Comparison of ENCODE assay signal across 8 cellular contexts in the genomic region with DNA sequence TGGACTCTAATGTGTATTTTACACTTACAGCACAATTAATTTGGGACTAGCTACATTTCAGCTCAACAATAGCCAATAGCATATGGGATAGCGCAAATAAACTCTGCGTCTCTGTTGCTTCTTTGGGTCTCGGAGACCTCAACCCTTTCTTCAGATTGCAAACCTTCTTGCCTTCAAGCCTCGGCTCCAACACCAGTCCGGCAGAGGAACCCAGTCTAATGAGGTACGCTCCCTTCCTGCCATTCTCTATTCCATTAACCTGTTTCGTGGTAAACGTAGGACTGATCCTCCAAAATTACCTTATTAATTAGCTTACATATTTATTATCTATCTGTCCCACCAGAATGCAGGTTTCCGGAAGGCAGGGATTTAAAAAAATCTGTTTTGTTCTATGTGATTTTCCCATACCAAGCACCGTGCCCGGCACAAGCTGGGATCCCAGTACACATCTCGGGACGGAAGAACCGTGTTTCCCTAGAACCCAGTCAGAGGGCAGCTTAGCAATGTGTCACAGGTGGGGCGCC. TPM values are rescaled to one million over a fixed set of nuclear protein-coding genes. Genes with fewer than 3 reads are reported as not detected.
A peak's percentile ranks its signal among the peaks of the same experiment; 100 is the strongest.
DNase-seq lines count a peak whose midpoint lies in the region; ATAC-seq, FAIRE-seq and TF ChIP-seq lines count a peak whose summit lies in the region.

No MANE protein-coding gene starts in this region.

- H3K4me1 ChIP-seq in K562 (replicated peaks in 1 of 2; ENCODE audit: control insufficient read depth in 2 of 2, insufficient read depth in 2 of 2, low read length in 2 of 2) (peaks cover 21 to 24% of the 10 kb centered on the region in 2 experiments; a peak in 4 of 5 replicates), thyroid gland (peaks cover 6 to 10% of the 10 kb centered on the region in 2 donors)

- peak overlapping the region; percentile 50 for H3K4me3 ChIP-seq in K562
- peak overlapping the region; percentile 39 for H3K4me3 ChIP-seq in lower leg skin (ENCODE audit: low read depth, poor library complexity, severe bottlenecking)
- H3K4me3 ChIP-seq in thyroid gland (replicated peaks in 1 of 3) = peak overlapping the region; percentile 31 to 74 (median 63)

- intact Hi-C loops in K562 (cut with micrococcal nuclease) (loop anchor here (10.0 kb wide), 1 partner anchor 168 kb away; no protein-coding TSS in a partner anchor), lower leg skin (cut with DNase I; ENCODE audit: low total_unique reads) (no loop called here), thyroid gland (cut with DNase I) (no loop called here)

- peak overlapping the region; percentile 89 for H3K4me2 ChIP-seq in K562 (ENCODE audit: insufficient read depth, low read length)

- BruUV-seq in K562 (replicated peaks; lab: Mats Ljungman, UMichigan) = no TSS peak

- no peaks in the 10 kb centered on the region for H3K36me3 Mint-ChIP-seq in activated T-cell treated with anti-CD3 and anti-CD28 coated beads, Interleukin-2, amount 50 U/mL, for 4 hours (ENCODE audit: insufficient read depth)

- DNase-seq in activated T-cell treated with anti-CD3 and anti-CD28 coated beads, Interleukin-2, amount 50 U/mL, for 4 hours = no peak
- DNase-seq in activated T-cell treated with anti-CD3 and anti-CD28 coated beads for 4 hours (no peak), K562 (ENCODE audit: extremely low read depth in 1 of 4, low spot score in 3 of 4) (no peak), lower leg skin (ENCODE audit: low spot score in 2 of 2) (no peak), thyroid gland (no peak), globus pallidus (ENCODE audit: low spot score) (no peak)
- DNase-seq in activated CD8-positive, alpha-beta memory T cell treated with anti-CD3 and anti-CD28 coated beads, Interleukin-2, amount 50 U/mL, for 48 hours = no peak

- no peaks in the 10 kb centered on the region for H3K27me3 ChIP-seq in K562 (ENCODE audit: control insufficient read depth in 2 of 2, insufficient read depth in 2 of 2, low read length in 2 of 2)
- no peaks in the 10 kb centered on the region for H3K27me3 ChIP-seq in thyroid gland

- CTCF ChIA-PET in K562 (lab: Yijun Ruan, JAX; ENCODE audit: low intra/inter-chr PET ratio) = no interaction called here

- 47% methylated on average over 12 of the region's 15 CpGs for WGBS in K562 (ENCODE audit: insufficient coverage, low coverage, missing lambda C conversion rate)
- WGBS in lower leg skin, 2 donors = 23 to 29% methylated on average over 15 of the region's 15 CpGs
- 19 to 23% methylated on average over 14 to 15 of the region's 15 CpGs for WGBS in thyroid gland, 2 donors

- no peak for ATAC-seq in activated T-cell treated with anti-CD3 and anti-CD28 coated beads, Interleukin-2, amount 50 U/mL, for 4 hours
- ATAC-seq in K562 = no peak
- no peak for ATAC-seq in GM21381 (IDR thresholded peaks at IDR 0.05; ENCODE audit: unreplicated experiment)

- TF ChIP-seq RAD21 in K562 (CRISPR knock-in tag; conservative IDR thresholded peaks at IDR 0.05 in 1 of 2, IDR thresholded peaks at IDR 0.05 in 1 of 2) = no peak

- H3K27ac ChIP-seq in K562 (ENCODE audit: extremely low read depth, low read depth, low read length) (no peak overlapping the region), thyroid gland (peak overlapping the region in 2 of 3 donors; percentile 77 to 83)

- peak overlapping the region; percentile 80 for H2AFZ ChIP-seq in K562 (ENCODE audit: low read depth, low read length)

- H3K4me3 Mint-ChIP-seq in activated T-cell treated with anti-CD3 and anti-CD28 coated beads, Interleukin-2, amount 50 U/mL, for 4 hours = peak overlapping the region; percentile 17

- H3K9me3 ChIP-seq in K562 (replicated peaks; ENCODE audit: control insufficient read depth, insufficient read depth, low read depth, low read length) (no peaks in the 10 kb centered on the region), thyroid gland (no peaks in the 10 kb centered on the region)

- no peaks in the 10 kb centered on the region for H4K20me1 ChIP-seq in K562 (replicated peaks; ENCODE audit: control insufficient read depth, insufficient read depth, low read length)

- no peak for FAIRE-seq in K562 (lab: Jason Lieb, UNC)

- TF ChIP-seq CTCF in K562 (IDR thresholded peaks at IDR 0.05 in 2 of 3, conservative IDR thresholded peaks at IDR 0.05 in 1 of 3; ENCODE audit: insufficient read depth in 2 of 3, low read depth in 1 of 3, low read length in 3 of 3) = no peak
- TF ChIP-seq CTCF in lower leg skin (IDR thresholded peaks at IDR 0.05) = no peak
- TF ChIP-seq CTCF in thyroid gland (IDR thresholded peaks at IDR 0.05) = no peak

- POLR2A ChIA-PET in K562 (lab: Yijun Ruan, JAX) = interaction anchor here (0.7 to 1.9 kb wide), 5 partner anchors 11 to 40 kb away, joined by 3 to 9 read pairs (median 5); no protein-coding TSS in a partner anchor

- in situ Hi-C loops in K562 (cut with MboI) = no loop called here

- no peaks in the 10 kb centered on the region for H3K9me3 Mint-ChIP-seq in activated T-cell treated with anti-CD3 and anti-CD28 coated beads, Interleukin-2, amount 50 U/mL, for 4 hours

- H3K79me2 ChIP-seq in K562 (ENCODE audit: control insufficient read depth, insufficient read depth, low read length) = peaks cover 43% of the 10 kb centered on the region

- peaks cover 9% of the 10 kb centered on the region for H3K4me1 Mint-ChIP-seq in activated T-cell treated with anti-CD3 and anti-CD28 coated beads, Interleukin-2, amount 50 U/mL, for 4 hours (ENCODE audit: low read depth)

- no peak for TF ChIP-seq EP300 in K562 (IDR thresholded peaks at IDR 0.05; ENCODE audit: low read length)

- H3K9ac ChIP-seq in K562 (ENCODE audit: insufficient read depth in 1 of 2, low read depth in 2 of 2, low read length in 2 of 2) = peak overlapping the region; percentile 68 to 94; a peak in 3 of 4 replicates

- H3K36me3 ChIP-seq in K562 (ENCODE audit: control insufficient read depth, insufficient read depth, low read length) (peaks cover 22% of the 10 kb centered on the region; the same call in 1 of the 3 replicates), thyroid gland (no peaks in the 10 kb centered on the region)

- no peak for TF ChIP-seq POLR2A in K562 (conservative IDR thresholded peaks at IDR 0.05)
- TF ChIP-seq POLR2A in lower leg skin (IDR thresholded peaks at IDR 0.05) = no peak
- TF ChIP-seq POLR2A in thyroid gland (IDR thresholded peaks at IDR 0.05) = no peak

- H3K27me3 Mint-ChIP-seq in activated T-cell treated with anti-CD3 and anti-CD28 coated beads, Interleukin-2, amount 50 U/mL, for 4 hours (ENCODE audit: low read depth) = peaks cover 56% of the 10 kb centered on the region

- no peaks in the 10 kb centered on the region for H3K9me1 ChIP-seq in K562 (ENCODE audit: control insufficient read depth, insufficient read depth, low read length)

TF ChIP-seq in K562, 482 proteins besides CTCF, POLR2A, EP300 and RAD21 (continues in another document):
- TF ChIP-seq HDAC2 (IDR thresholded peaks at IDR 0.05) (0 out of 2 replicates have a peak, but pooled peaks have one; percentile 46), TRIM28 (IDR thresholded peaks at IDR 0.05) (no peak), KDM1A (IDR thresholded peaks at IDR 0.05) (peak; percentile 83 to 85), ZNF717 (CRISPR knock-in tag; IDR thresholded peaks at IDR 0.05) (no peak), RFX7 (CRISPR knock-in tag; IDR thresholded peaks at IDR 0.05) (no peak)
- TF ChIP-seq, protein P1, sequence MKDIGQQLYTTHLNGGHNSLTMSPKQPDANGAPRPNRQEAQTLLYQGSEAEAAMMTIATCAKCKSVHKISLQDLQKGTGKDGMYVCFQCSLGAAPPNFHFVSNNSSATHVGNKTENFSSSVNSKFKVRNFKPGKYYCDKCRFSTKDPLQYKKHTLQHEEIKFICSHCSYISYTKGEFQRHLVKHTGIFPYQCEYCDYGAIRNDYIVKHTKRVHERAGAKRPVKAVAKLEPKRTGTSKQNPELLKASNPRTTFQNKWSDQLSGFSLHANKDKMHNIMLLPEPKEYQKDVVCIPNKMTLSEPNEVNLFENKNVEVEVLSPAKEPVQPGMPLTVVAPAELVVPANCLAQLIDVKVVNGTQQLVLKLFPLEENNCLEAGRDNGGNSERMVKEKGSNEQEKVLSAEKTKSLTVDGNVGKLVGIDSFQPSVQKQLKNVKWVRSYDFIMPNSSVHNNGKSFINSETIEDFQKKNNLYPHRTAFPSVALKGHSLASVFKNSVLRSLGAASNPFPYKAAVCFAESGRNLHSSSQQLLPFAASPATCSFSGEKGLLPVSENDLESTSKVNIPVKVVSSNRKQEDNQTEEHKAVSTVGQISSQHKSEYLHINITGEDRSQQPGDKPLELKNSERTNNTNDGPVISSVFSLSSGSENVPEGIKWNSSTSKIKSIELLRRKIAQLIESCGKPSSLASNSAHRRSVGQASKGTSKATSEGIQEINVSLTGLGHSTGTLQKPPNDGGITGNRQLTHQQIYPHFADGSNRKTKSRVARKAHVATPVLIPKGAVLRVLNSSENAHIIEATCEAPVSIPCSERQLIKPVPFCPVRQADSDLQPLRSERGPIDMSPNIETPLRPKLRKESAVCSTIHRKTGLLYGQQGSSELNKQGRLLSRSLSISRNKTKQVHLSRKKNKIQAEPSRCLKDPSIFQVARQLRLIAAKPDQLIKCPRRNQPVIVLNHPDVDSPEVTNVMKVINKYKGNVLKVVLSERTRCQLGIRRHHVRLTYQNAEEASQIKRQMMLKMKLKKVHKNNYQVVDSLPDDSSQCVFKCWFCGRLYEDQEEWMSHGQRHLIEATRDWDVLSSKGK (CRISPR knock-in tag; IDR thresholded peaks at IDR 0.05) = no peak

RNA-seq across cellular contexts. Expression of gene DAPK1, which starts 0.5 kb away (rescaled TPM):
- 1 to 10 TPM; 2.7 to 4.2 (median 4.0) TPM for total RNA-seq in activated T-cell treated with anti-CD3 and anti-CD28 coated beads, Interleukin-2, amount 50 U/mL, for 4 hours
- total RNA-seq in K562 (2011; cell fraction: chromatin; rRNA removed; ENCODE audit: low replicate concordance) = 163 and 217 TPM in 2 replicates
- 76.1 and 78.2 TPM in 2 replicates for total RNA-seq in K562 (2011; cell fraction: nucleolus; rRNA removed)
- 82.8 and 97.2 TPM in 2 replicates for total RNA-seq in K562 (2011; cell fraction: nucleoplasm; rRNA removed)
- total RNA-seq in K562 (2014; rRNA removed) = 13.3 and 16.5 TPM in 2 replicates
- total RNA-seq in K562 (2014; rRNA removed; fragmentation: Illumina TruSeq; extraction: Trizol) = 11.7 and 13.4 TPM in 2 replicates
- 13.8 and 18.3 TPM in 2 replicates for total RNA-seq in K562 (2015; rRNA removed; fragmentation: Illumina TruSeq; extraction: Trizol)
- 24.4 and 27.5 TPM in 2 replicates for total RNA-seq in K562 (2021)
- 26.4 and 28.2 TPM in 2 replicates for polyA plus RNA-seq in K562 (2011; rRNA removed)
- polyA plus RNA-seq in K562 (2011; cell fraction: cytosol; rRNA removed) = 15.2 and 15.5 TPM in 2 replicates
- 89.0 and 97.1 TPM in 2 replicates for polyA plus RNA-seq in K562 (2011; cell fraction: nucleus; rRNA removed)
- 19.8 and 27.2 TPM in 2 replicates for polyA plus RNA-seq in K562 (2012)
- polyA plus RNA-seq in K562 (2014; fragmentation: Illumina TruSeq; extraction: Trizol) = 15.8 and 16.5 TPM in 2 replicates
- polyA plus RNA-seq in K562 (2014; fragmentation: Nextera tagmentation; extraction: Ambion mirVana) = 1 to 10 TPM; 1.7 to 2.3 TPM
- 14.3 and 17.9 TPM in 2 replicates for polyA plus RNA-seq in K562 (2014; rRNA removed)
- 53.9 and 65.5 TPM in 2 replicates for polyA minus RNA-seq in K562 (2011; rRNA and poly(A)+ RNA removed)
- 19.3 and 20.4 TPM in 2 replicates for polyA minus RNA-seq in K562 (2011; cell fraction: cytosol; rRNA and poly(A)+ RNA removed)
- 82.0 and 106 TPM in 2 replicates for polyA minus RNA-seq in K562 (2011; cell fraction: nucleus; rRNA and poly(A)+ RNA removed)
- total RNA-seq in lower leg skin = 10 to 100 TPM in 2 of 4 donors, 1 to 10 TPM in 2; 8.8 to 18.3 (median 9.9) TPM
- total RNA-seq in thyroid gland = 10 to 100 TPM; 32.0 to 76.2 (median 38.2) TPM
